Comparison of ENCODE assay signal across 10 cellular contexts in the genomic region with DNA sequence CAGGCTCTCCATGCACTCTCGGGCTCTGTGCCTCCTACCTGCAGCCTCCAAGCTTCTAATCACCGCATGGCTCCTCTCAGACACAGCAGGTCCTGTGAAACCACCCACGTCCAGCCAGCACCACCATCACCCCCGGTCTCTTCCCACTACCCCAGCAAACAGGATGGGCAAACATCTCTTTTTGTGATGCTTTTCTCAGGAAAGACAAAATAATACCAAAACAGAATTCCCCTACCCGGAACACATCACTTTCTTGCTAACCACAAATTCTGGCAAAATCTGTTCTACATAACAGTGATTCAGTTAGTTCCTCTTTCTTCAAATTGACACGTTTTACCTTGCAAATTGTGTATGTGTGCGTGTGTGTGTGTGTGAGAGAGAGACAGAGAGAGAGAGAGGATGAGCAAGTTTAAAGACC. TPM values are rescaled to one million over a fixed set of nuclear protein-coding genes. Genes with fewer than 3 reads are reported as not detected.
DNase-seq lines count a peak whose midpoint lies in the region; ATAC-seq, FAIRE-seq and TF ChIP-seq lines count a peak whose summit lies in the region.
"Had no signal": no experiment of that assay in that cellular context is flagged by ENCODE, and none has a peak within 500 bp of the region (broad histone marks: within the 10 kb centered on the region; RNA-seq: fewer than 3 reads in every experiment).

No MANE protein-coding gene starts in this region.

- TF ChIP-seq RAD21 in K562 (CRISPR knock-in tag; conservative IDR thresholded peaks at IDR 0.05 in 1 of 2, IDR thresholded peaks at IDR 0.05 in 1 of 2), result no peak

- H3K4me1 ChIP-seq in K562 (replicated peaks in 1 of 2; ENCODE audit: control insufficient read depth in 2 of 2, insufficient read depth in 2 of 2, low read length in 2 of 2), result peaks cover 30 to 54% of the 10 kb centered on the region in 2 experiments; a peak in 4 of 5 replicates

- H2AFZ ChIP-seq in K562 (ENCODE audit: low read depth, low read length), result no peak overlapping the region

- no peak for DNase-seq in GM12891 (ENCODE audit: insufficient read length, low spot score)
- peak; percentile 71 for DNase-seq in GM20000 (ENCODE audit: low spot score)
- no peak for DNase-seq in K562 (ENCODE audit: extremely low read depth in 1 of 4, low spot score in 3 of 4)
- no peak for DNase-seq in NCI-H748 treated with DMSO at 0.1 percent for 48 hours (lab: John Stamatoyannopoulos, UW)
- DNase-seq in cerebellar cortex (ENCODE audit: low spot score), result no peak
- DNase-seq in mesenteric fat pad (ENCODE audit: low spot score), result no peak
- DNase-seq in HUDEP-2 (lab: John Stamatoyannopoulos, UW; ENCODE audit: unreplicated experiment in 76 of 76), result no peak
- DNase-seq: DMS79, NCI-H187 treated with DMSO at 0.1 percent for 48 hours had no signal

- TF ChIP-seq EP300 in K562 (IDR thresholded peaks at IDR 0.05; ENCODE audit: low read length), result no peak

- no peak overlapping the region for H3K4me3 ChIP-seq in K562

- TF ChIP-seq CTCF in GM20000 (IDR thresholded peaks at IDR 0.05; ENCODE audit: extremely low read depth, missing control alignments) (no peak), K562 (IDR thresholded peaks at IDR 0.05 in 2 of 3, conservative IDR thresholded peaks at IDR 0.05 in 1 of 3; ENCODE audit: insufficient read depth in 2 of 3, low read depth in 1 of 3, low read length in 3 of 3) (no peak)

- CTCF ChIA-PET in K562 (lab: Yijun Ruan, JAX; ENCODE audit: low intra/inter-chr PET ratio), result no interaction called here

- peak; percentile 53 for ATAC-seq in HG03342 (IDR thresholded peaks at IDR 0.05; ENCODE audit: unreplicated experiment)
- ATAC-seq in K562, result 0 out of 3 replicates have a peak, but pooled peaks have one; percentile 6

- in situ Hi-C loops in K562 (cut with MboI), result no loop called here

- peak; percentile 90 for FAIRE-seq in GM12891 (lab: Jason Lieb, UNC)
- FAIRE-seq in K562 (lab: Jason Lieb, UNC), result peak; percentile 11

- H4K20me1 ChIP-seq in K562 (replicated peaks; ENCODE audit: control insufficient read depth, insufficient read depth, low read length), result no peaks in the 10 kb centered on the region

- no TSS peak for BruUV-seq in K562 (replicated peaks; lab: Mats Ljungman, UMichigan)

- peaks cover 10% of the 10 kb centered on the region; the same call in 2 of the 3 replicates for H3K36me3 ChIP-seq in K562 (ENCODE audit: control insufficient read depth, insufficient read depth, low read length)

- H3K4me2 ChIP-seq in K562 (ENCODE audit: insufficient read depth, low read length), result no peak overlapping the region

- WGBS in K562 (ENCODE audit: insufficient coverage, low coverage, missing lambda C conversion rate), result 46% methylated on average over 7 of the region's 7 CpGs

- POLR2A ChIA-PET in K562 (lab: Yijun Ruan, JAX), result no interaction called here

- H3K9ac ChIP-seq in K562 (ENCODE audit: insufficient read depth in 1 of 2, low read depth in 2 of 2, low read length in 2 of 2), result peak overlapping the region in 1 of 2 experiments; percentile 56; a peak in 2 of 4 replicates

- H3K27me3 ChIP-seq in K562 (ENCODE audit: control insufficient read depth in 2 of 2, insufficient read depth in 2 of 2, low read length in 2 of 2), result no peaks in the 10 kb centered on the region

- intact Hi-C loops in K562 (cut with micrococcal nuclease), result no loop called here

- H3K9me1 ChIP-seq in K562 (ENCODE audit: control insufficient read depth, insufficient read depth, low read length), result no peaks in the 10 kb centered on the region

- TF ChIP-seq POLR2A in GM12891 (IDR thresholded peaks at IDR 0.05; ENCODE audit: low read depth, low read length), result no peak
- TF ChIP-seq POLR2A in K562 (conservative IDR thresholded peaks at IDR 0.05), result no peak

- no peaks in the 10 kb centered on the region for H3K9me3 ChIP-seq in K562 (replicated peaks; ENCODE audit: control insufficient read depth, insufficient read depth, low read depth, low read length)

- H3K27ac ChIP-seq in K562 (ENCODE audit: extremely low read depth, low read depth, low read length), result no peak overlapping the region

- peaks cover 60% of the 10 kb centered on the region for H3K79me2 ChIP-seq in K562 (ENCODE audit: control insufficient read depth, insufficient read depth, low read length)

TF ChIP-seq in GM12891, 5 proteins besides CTCF, POLR2A, EP300 and RAD21:
- TF ChIP-seq TAF1 (IDR thresholded peaks at IDR 0.05; ENCODE audit: low read depth, low read length) (no peak), PAX5 (IDR thresholded peaks at IDR 0.05; ENCODE audit: insufficient read depth, low read length, severe bottlenecking) (no peak), POU2F2 (IDR thresholded peaks at IDR 0.05; ENCODE audit: low read depth, low read length) (no peak), SPI1 (IDR thresholded peaks at IDR 0.05; ENCODE audit: low read depth, low read length) (peak; percentile 12; the same call in 1 of the 2 replicates), POLR2AphosphoS5 (IDR thresholded peaks at IDR 0.05; ENCODE audit: low read depth, low read length) (peak; percentile 40; the same call in 1 of the 2 replicates)

TF ChIP-seq in K562, 482 proteins besides CTCF, POLR2A, EP300 and RAD21 (continues in another document):
- TF ChIP-seq SOX6 (IDR thresholded peaks at IDR 0.05) (0 out of 2 replicates have a peak, but pooled peaks have one; percentile 16), ZEB2 (IDR thresholded peaks at IDR 0.05) (0 out of 2 replicates have a peak, but pooled peaks have one; percentile 30), ZKSCAN3 (CRISPR knock-in tag; IDR thresholded peaks at IDR 0.05) (no peak), HDAC1 (IDR thresholded peaks at IDR 0.05) (peak in 1 of 2 experiments; percentile 74; a peak in 2 of 4 replicates), KDM1A (IDR thresholded peaks at IDR 0.05) (peak; percentile 86), MEIS2 (IDR thresholded peaks at IDR 0.05; ENCODE audit: partially characterized antibody) (peak; percentile 6), BRF1 (IDR thresholded peaks at IDR 0.05; ENCODE audit: borderline replicate concordance, extremely low read depth, insufficient read length) (no peak), TEAD4 (IDR thresholded peaks at IDR 0.05; ENCODE audit: low read length) (0 out of 2 replicates have a peak, but pooled peaks have one; percentile 8), TEAD4 (CRISPR knock-in tag; IDR thresholded peaks at IDR 0.05; ENCODE audit: borderline replicate concordance) (no peak)
- TF ChIP-seq, protein P1, sequence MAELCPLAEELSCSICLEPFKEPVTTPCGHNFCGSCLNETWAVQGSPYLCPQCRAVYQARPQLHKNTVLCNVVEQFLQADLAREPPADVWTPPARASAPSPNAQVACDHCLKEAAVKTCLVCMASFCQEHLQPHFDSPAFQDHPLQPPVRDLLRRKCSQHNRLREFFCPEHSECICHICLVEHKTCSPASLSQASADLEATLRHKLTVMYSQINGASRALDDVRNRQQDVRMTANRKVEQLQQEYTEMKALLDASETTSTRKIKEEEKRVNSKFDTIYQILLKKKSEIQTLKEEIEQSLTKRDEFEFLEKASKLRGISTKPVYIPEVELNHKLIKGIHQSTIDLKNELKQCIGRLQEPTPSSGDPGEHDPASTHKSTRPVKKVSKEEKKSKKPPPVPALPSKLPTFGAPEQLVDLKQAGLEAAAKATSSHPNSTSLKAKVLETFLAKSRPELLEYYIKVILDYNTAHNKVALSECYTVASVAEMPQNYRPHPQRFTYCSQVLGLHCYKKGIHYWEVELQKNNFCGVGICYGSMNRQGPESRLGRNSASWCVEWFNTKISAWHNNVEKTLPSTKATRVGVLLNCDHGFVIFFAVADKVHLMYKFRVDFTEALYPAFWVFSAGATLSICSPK (IDR thresholded peaks at IDR 0.05; ENCODE audit: borderline replicate concordance), result no peak

RNA-seq across cellular contexts. Expression of a gene that starts 6.5 kb away (rescaled TPM):
- 89.1 TPM for polyA plus RNA-seq in GM12891 (2012; ENCODE audit: low read depth, missing spikeins)
- total RNA-seq in K562 (2011; cell fraction: chromatin; rRNA removed; ENCODE audit: low replicate concordance), result 26.7 and 72.5 TPM in 2 replicates
- total RNA-seq in K562 (2011; cell fraction: nucleolus; rRNA removed), result 24.0 and 30.0 TPM in 2 replicates
- total RNA-seq in K562 (2011; cell fraction: nucleoplasm; rRNA removed), result 21.8 and 23.5 TPM in 2 replicates
- total RNA-seq in K562 (2014; rRNA removed) (5.5 and 9.1 TPM in 2 replicates), K562 (2014; rRNA removed; fragmentation: Illumina TruSeq; extraction: Trizol) (8.7 and 12.5 TPM in 2 replicates), K562 (2015; rRNA removed; fragmentation: Illumina TruSeq; extraction: Trizol) (15.9 and 16.9 TPM in 2 replicates), K562 (2021) (50.4 and 51.6 TPM in 2 replicates), mesenteric fat pad (69.0 TPM)
- polyA plus RNA-seq in K562 (2011; rRNA removed) (45.7 and 47.0 TPM in 2 replicates), K562 (2014; fragmentation: Illumina TruSeq; extraction: Trizol) (33.3 and 35.4 TPM in 2 replicates), K562 (2014; fragmentation: Nextera tagmentation; extraction: Ambion mirVana) (1 to 10 TPM; 2.7 to 7.7 TPM), K562 (2014; rRNA removed) (17.2 and 32.5 TPM in 2 replicates)
- 23.9 and 55.1 TPM in 2 replicates for polyA plus RNA-seq in K562 (2011; cell fraction: cytosol; rRNA removed)
- polyA plus RNA-seq in K562 (2011; cell fraction: nucleus; rRNA removed), result 30.5 and 42.3 TPM in 2 replicates
- 35.9 and 57.5 TPM in 2 replicates for polyA plus RNA-seq in K562 (2012)
- 25.4 and 40.0 TPM in 2 replicates for polyA minus RNA-seq in K562 (2011; rRNA and poly(A)+ RNA removed)
- 16.8 and 32.4 TPM in 2 replicates for polyA minus RNA-seq in K562 (2011; cell fraction: cytosol; rRNA and poly(A)+ RNA removed)
- polyA minus RNA-seq in K562 (2011; cell fraction: nucleus; rRNA and poly(A)+ RNA removed), result 11.8 and 17.4 TPM in 2 replicates

RNA-seq across cellular contexts. Expression of a gene that starts 46.9 kb away (rescaled TPM):
- 131 TPM for polyA plus RNA-seq in GM12891 (2012; ENCODE audit: low read depth, missing spikeins)
- 583 and 880 TPM in 2 replicates for total RNA-seq in K562 (2011; cell fraction: chromatin; rRNA removed; ENCODE audit: low replicate concordance)
- 353 and 358 TPM in 2 replicates for total RNA-seq in K562 (2011; cell fraction: nucleolus; rRNA removed)
- total RNA-seq in K562 (2011; cell fraction: nucleoplasm; rRNA removed), result 465 and 579 TPM in 2 replicates
- total RNA-seq in K562 (2014; rRNA removed) (334 and 358 TPM in 2 replicates), K562 (2014; rRNA removed; fragmentation: Illumina TruSeq; extraction: Trizol) (357 and 410 TPM in 2 replicates), K562 (2015; rRNA removed; fragmentation: Illumina TruSeq; extraction: Trizol) (407 and 420 TPM in 2 replicates), K562 (2021) (387 and 416 TPM in 2 replicates), mesenteric fat pad (150 TPM)
- polyA plus RNA-seq in K562 (2011; rRNA removed) (216 and 279 TPM in 2 replicates), K562 (2014; fragmentation: Illumina TruSeq; extraction: Trizol) (494 and 496 TPM in 2 replicates), K562 (2014; fragmentation: Nextera tagmentation; extraction: Ambion mirVana) (10 to 100 TPM; 25.9 to 57.6 TPM), K562 (2014; rRNA removed) (263 and 278 TPM in 2 replicates)
- polyA plus RNA-seq in K562 (2011; cell fraction: cytosol; rRNA removed), result 139 and 199 TPM in 2 replicates
- polyA plus RNA-seq in K562 (2011; cell fraction: nucleus; rRNA removed), result 409 and 424 TPM in 2 replicates
- 202 and 329 TPM in 2 replicates for polyA plus RNA-seq in K562 (2012)
- 295 and 299 TPM in 2 replicates for polyA minus RNA-seq in K562 (2011; rRNA and poly(A)+ RNA removed)
- 126 and 190 TPM in 2 replicates for polyA minus RNA-seq in K562 (2011; cell fraction: cytosol; rRNA and poly(A)+ RNA removed)
- polyA minus RNA-seq in K562 (2011; cell fraction: nucleus; rRNA and poly(A)+ RNA removed), result 97.9 and 165 TPM in 2 replicates
